In genomic region chr17:66625321-66625767, GRCh38 we compare ENCODE assay signal across 8 cellular contexts.
A peak's percentile ranks its signal among the peaks of the same experiment; 100 is the strongest.
DNase-seq lines count a peak whose midpoint lies in the region; ATAC-seq and TF ChIP-seq lines count a peak whose summit lies in the region.

No MANE protein-coding gene starts in this region.

- ATAC-seq in GM18519 (IDR thresholded peaks at IDR 0.05; ENCODE audit: low FRiP score, unreplicated experiment) = no peak

- TF ChIP-seq CTCF in GM13977 (IDR thresholded peaks at IDR 0.05; ENCODE audit: extremely low read depth, insufficient read depth, missing control alignments) = no peak

- in situ Hi-C loops in GM13977 (cut with MboI; ENCODE audit: low pct_unique_long_range_greater_than_20kb, low sequenced_read_pairs, unreplicated experiment) = no loop called here

- DNase-seq in SIG-M5 treated with dmso at 0.1 percent for 504 hours (lab: John Stamatoyannopoulos, UW; ENCODE audit: unreplicated experiment) (peak; percentile 77), SIG-M5 (lab: John Stamatoyannopoulos, UW) (no peak), NCI-H2196 treated with DMSO at 0.1 percent for 48 hours (lab: John Stamatoyannopoulos, UW; ENCODE audit: unreplicated experiment) (peak; percentile 10), cerebellum (ENCODE audit: low spot score) (peak; percentile 6), myocyte (ENCODE audit: low read depth) (peak; percentile 50), GM13977 (ENCODE audit: low spot score) (no peak), D341Med (ENCODE audit: low spot score) (no peak)

Comparison
In these comparisons a context has a peak if more than half of its experiments do, and no peak if none do; other contexts are left out.
1. DNase-seq: peak in SIG-M5 treated with dmso at 0.1 percent for 504 hours (single experiment), NCI-H2196 treated with DMSO at 0.1 percent for 48 hours (single experiment), cerebellum (single experiment) and myocyte (single experiment); none in SIG-M5 (single experiment), GM13977 (single experiment) and D341Med (single experiment).